In genomic region chr5:154467655-154468354, GRCh38 we compare ENCODE assay signal across 9 cellular contexts. TPM values are rescaled to one million over a fixed set of nuclear protein-coding genes. Genes with fewer than 3 reads are reported as not detected.
DNase-seq lines count a peak whose midpoint lies in the region; ATAC-seq and TF ChIP-seq lines count a peak whose summit lies in the region.
"Had no signal": no experiment of that assay in that cellular context is flagged by ENCODE, and none has a peak within 500 bp of the region (broad histone marks: within the 10 kb centered on the region; RNA-seq: fewer than 3 reads in every experiment).

No MANE protein-coding gene starts in this region.

- no peak overlapping the region for H3K27ac Mint-ChIP-seq in nephron
- H3K27ac Mint-ChIP-seq: activated naive CD8-positive, alpha-beta T cell had no signal

- DNase-seq in CMK (ENCODE audit: low read depth) (peak; percentile 17), NOMO-1 treated with dmso at 0.1 percent for 144 hours (lab: John Stamatoyannopoulos, UW; ENCODE audit: unreplicated experiment) (peak; percentile 53)
- DNase-seq in activated CD8-positive, alpha-beta memory T cell treated with anti-CD3 and anti-CD28 coated beads, Interleukin-2, amount 50 U/mL, for 48 hours: peak; percentile 97
- peak; percentile 67 for DNase-seq in stimulated activated naive CD4-positive, alpha-beta T cell treated with Interleukin-2 at 50 U/mL for 16 hours (lab: John Stamatoyannopoulos, UW)

- no peaks in the 10 kb centered on the region for H3K9me3 Mint-ChIP-seq in nephron

- ATAC-seq in GM19351 (IDR thresholded peaks at IDR 0.05; ENCODE audit: unreplicated experiment) (peak; percentile 96), HG03378 (IDR thresholded peaks at IDR 0.05; ENCODE audit: unreplicated experiment) (peak; percentile 97), esophagus mucosa (peak; percentile 90)

- H3K4me3 Mint-ChIP-seq in nephron: no peak overlapping the region
- H3K4me3 Mint-ChIP-seq: activated naive CD8-positive, alpha-beta T cell had no signal

- peak; percentile 93 to 96 (median 93) for TF ChIP-seq CTCF in nephron (IDR thresholded peaks at IDR 0.05; ENCODE audit: unreplicated experiment in 3 of 3)

- no peaks in the 10 kb centered on the region for H3K4me1 Mint-ChIP-seq in nephron

- H3K36me3 Mint-ChIP-seq in nephron (ENCODE audit: low read depth): no peaks in the 10 kb centered on the region

- H3K27me3 Mint-ChIP-seq in nephron (ENCODE audit: low read depth): peaks cover 85% of the 10 kb centered on the region

RNA-seq across cellular contexts. Expression of gene HAND1, which starts 10.2 kb away (rescaled TPM):
- total RNA-seq in esophagus mucosa: not detected

RNA-seq across cellular contexts. Expression of gene SAP30L, which starts 22.0 kb away (rescaled TPM):
- 19.4 TPM for total RNA-seq in esophagus mucosa

Comparison
In these comparisons a context has a peak if more than half of its experiments do, and no peak if none do; other contexts are left out.
1. Peak in every context shown above with its lines: DNase-seq and ATAC-seq.
2. DNase-seq: peak in every context shown above with its lines; median percentile 97 in activated CD8-positive, alpha-beta memory T cell treated with anti-CD3 and anti-CD28 coated beads, Interleukin-2, amount 50 U/mL, for 48 hours; 67 in stimulated activated naive CD4-positive, alpha-beta T cell treated with Interleukin-2 at 50 U/mL for 16 hours; 53 in NOMO-1 treated with dmso at 0.1 percent for 144 hours; 17 in CMK.